In genomic region chr6:100281471-100281878, GRCh38 we compare ENCODE assay signal across 12 cellular contexts.
A peak's percentile ranks its signal among the peaks of the same experiment; 100 is the strongest.
DNase-seq lines count a peak whose midpoint lies in the region; ATAC-seq and TF ChIP-seq lines count a peak whose summit lies in the region.
"Had no signal": no experiment of that assay in that cellular context is flagged by ENCODE, and none has a peak within 500 bp of the region (broad histone marks: within the 10 kb centered on the region; RNA-seq: fewer than 3 reads in every experiment).

No MANE protein-coding gene starts in this region.

- H3K79me2 ChIP-seq in ACC112 (ENCODE audit: control insufficient read depth, insufficient read depth, low read length, unreplicated experiment), result no peaks in the 10 kb centered on the region

- H3K4me1 Mint-ChIP-seq in CD8-positive, alpha-beta memory T cell, result peaks cover 0 to 6% (median 0%) of the 10 kb centered on the region in 3 donors

- peak; percentile 69 for DNase-seq in NCI-H1436 (lab: John Stamatoyannopoulos, UW)
- DNase-seq in choroid plexus epithelial cell (ENCODE audit: low read depth), result peak; percentile 23
- peak; percentile 20 for DNase-seq in mesenchymal stem cell
- DNase-seq in mucosa of descending colon, result no peak
- no peak for DNase-seq in CD8-positive, alpha-beta memory T cell
- DNase-seq: activated effector memory CD4-positive, alpha-beta T cell treated with Interleukin-2 at 50 U/mL for 16 hours; NCI-H226; T-helper 9 cell had no signal

- no peaks in the 10 kb centered on the region for H3K27me3 ChIP-seq in ACC112 (ENCODE audit: insufficient read depth, low read length)
- H3K27me3 ChIP-seq in mesenchymal stem cell (ENCODE audit: control insufficient read depth in 1 of 2, insufficient read depth in 1 of 2, low read length in 2 of 2), result no peaks in the 10 kb centered on the region
- H3K27me3 ChIP-seq in CD8-positive, alpha-beta memory T cell (ENCODE audit: insufficient read depth, low read length, poor library complexity, severe bottlenecking), result no peaks in the 10 kb centered on the region
- H3K27me3 ChIP-seq: BLaER1 had no signal

- peak overlapping the region; percentile 67 for H4K8ac ChIP-seq in mesenchymal stem cell (ENCODE audit: low read length)

- H2BK12ac ChIP-seq in mesenchymal stem cell (ENCODE audit: low read length in 2 of 2), result peak overlapping the region in 1 of 2 experiments; percentile 31

- no peak overlapping the region for H4K91ac ChIP-seq in mesenchymal stem cell (ENCODE audit: low read length)

- peak overlapping the region in 1 of 7 donors; percentile 30 for H3K4me3 Mint-ChIP-seq in CD8-positive, alpha-beta memory T cell

- peak overlapping the region; percentile 72 for H2AFZ ChIP-seq in ACC112 (ENCODE audit: low read length, unreplicated experiment)
- H2AFZ ChIP-seq in mesenchymal stem cell (ENCODE audit: low read depth, low read length), result peak overlapping the region; percentile 69

- H3K27ac Mint-ChIP-seq in CD8-positive, alpha-beta memory T cell, result no peak overlapping the region

- H3K79me1 ChIP-seq in mesenchymal stem cell (replicated peaks; ENCODE audit: low read length, poor library complexity, severe bottlenecking), result no peaks in the 10 kb centered on the region

- H3K14ac ChIP-seq in mesenchymal stem cell (ENCODE audit: low read length in 2 of 2), result peak overlapping the region in 1 of 2 experiments; percentile 36

- H3K18ac ChIP-seq in mesenchymal stem cell (ENCODE audit: low read depth in 1 of 2, low read length in 2 of 2), result peak overlapping the region in 1 of 2 experiments; percentile 77

- H3K9me3 ChIP-seq in mesenchymal stem cell (ENCODE audit: control insufficient read depth, low read length), result no peaks in the 10 kb centered on the region
- H3K9me3 ChIP-seq in mucosa of descending colon, result no peaks in the 10 kb centered on the region
- H3K9me3 ChIP-seq in CD8-positive, alpha-beta memory T cell (ENCODE audit: low read length), result no peaks in the 10 kb centered on the region
- H3K9me3 ChIP-seq: BLaER1 had no signal

- POLR2A ChIA-PET in CD8-positive, alpha-beta memory T cell (lab: Charles Lee), result no interaction called here

- H3K27me3 Mint-ChIP-seq in CD8-positive, alpha-beta memory T cell, result peaks cover 3% of the 10 kb centered on the region in 2 donors

- no peak for TF ChIP-seq CTCF in choroid plexus epithelial cell (conservative IDR thresholded peaks at IDR 0.05; ENCODE audit: low read depth, low read length)
- TF ChIP-seq CTCF in mucosa of descending colon (IDR thresholded peaks at IDR 0.05), result no peak

- WGBS in mesenchymal stem cell, result 18% methylated on average over 16 of the region's 17 CpGs

- H2BK5ac ChIP-seq in mesenchymal stem cell (ENCODE audit: low read depth, low read length, poor library complexity, severe bottlenecking), result no peak overlapping the region

- ATAC-seq in mucosa of descending colon (no peak), GM19324 (IDR thresholded peaks at IDR 0.05; ENCODE audit: low FRiP score, unreplicated experiment) (no peak), HG02852 (IDR thresholded peaks at IDR 0.05; ENCODE audit: unreplicated experiment) (no peak)

- H3K4me1 ChIP-seq in ACC112 (ENCODE audit: control insufficient read depth, insufficient read depth, low read length, unreplicated experiment) (peaks cover 20% of the 10 kb centered on the region), mesenchymal stem cell (ENCODE audit: control insufficient read depth, insufficient read depth, low read depth, low read length) (peaks cover 6% of the 10 kb centered on the region), mucosa of descending colon (ENCODE audit: low read depth) (no peaks in the 10 kb centered on the region)
- no peaks in the 10 kb centered on the region for H3K4me1 ChIP-seq in CD8-positive, alpha-beta memory T cell (ENCODE audit: insufficient read depth, low read length)
- H3K4me1 ChIP-seq: BLaER1 had no signal

- H2BK120ac ChIP-seq in mesenchymal stem cell (ENCODE audit: low read depth, low read length), result no peak overlapping the region

- no peak overlapping the region for H3K4ac ChIP-seq in mesenchymal stem cell (ENCODE audit: low read depth in 1 of 2, low read length in 2 of 2)

- H2BK15ac ChIP-seq in mesenchymal stem cell (ENCODE audit: low read depth, poor library complexity, severe bottlenecking), result no peak overlapping the region

- no peak overlapping the region for H3K4me3 ChIP-seq in ACC112 (ENCODE audit: low read depth, low read length)
- peak overlapping the region; percentile 54 for H3K4me3 ChIP-seq in choroid plexus epithelial cell (ENCODE audit: low read depth, low read length)
- peak overlapping the region; percentile 36 to 63 for H3K4me3 ChIP-seq in mesenchymal stem cell (ENCODE audit: insufficient read depth in 1 of 2, low read depth in 1 of 2, low read length in 2 of 2)
- no peak overlapping the region for H3K4me3 ChIP-seq in mucosa of descending colon
- H3K4me3 ChIP-seq in CD8-positive, alpha-beta memory T cell (ENCODE audit: low read length), result no peak overlapping the region
- H3K4me3 ChIP-seq: BLaER1 had no signal

- H2AK5ac ChIP-seq in mesenchymal stem cell (ENCODE audit: low read length, severe bottlenecking), result no peak overlapping the region

- CTCF ChIA-PET in CD8-positive, alpha-beta memory T cell (lab: Charles Lee), result no interaction called here

- H3K9me3 Mint-ChIP-seq in CD8-positive, alpha-beta memory T cell, result peaks cover 0 to 2% (median 0%) of the 10 kb centered on the region in 5 donors

- no peaks in the 10 kb centered on the region for H3K36me3 ChIP-seq in ACC112 (ENCODE audit: insufficient read depth, low read length)
- H3K36me3 ChIP-seq in mesenchymal stem cell (ENCODE audit: control insufficient read depth in 1 of 2, insufficient read depth in 2 of 2, low read depth in 1 of 2, low read length in 2 of 2), result no peaks in the 10 kb centered on the region
- H3K36me3 ChIP-seq in mucosa of descending colon (ENCODE audit: low read depth), result no peaks in the 10 kb centered on the region
- no peaks in the 10 kb centered on the region for H3K36me3 ChIP-seq in CD8-positive, alpha-beta memory T cell (ENCODE audit: insufficient read depth, low read length)
- H3K36me3 ChIP-seq: BLaER1 had no signal

- H3K36me3 Mint-ChIP-seq in CD8-positive, alpha-beta memory T cell, result no peaks in the 10 kb centered on the region

- H3K23ac ChIP-seq in mesenchymal stem cell (ENCODE audit: low read length in 2 of 2), result peak overlapping the region in 1 of 2 experiments; percentile 87

- intact Hi-C loops in mucosa of descending colon (cut with DNase I, micrococcal nuclease), result no loop called here

- H3K4me2 ChIP-seq in mesenchymal stem cell (ENCODE audit: low read length, poor library complexity, severe bottlenecking), result peak overlapping the region; percentile 68
- H3K4me2 ChIP-seq: BLaER1 had no signal

- H3K27ac ChIP-seq in ACC112 (ENCODE audit: low read depth, low read length), result no peak overlapping the region
- H3K27ac ChIP-seq in mesenchymal stem cell (ENCODE audit: low read length, poor library complexity, severe bottlenecking), result no peak overlapping the region
- no peak overlapping the region for H3K27ac ChIP-seq in CD8-positive, alpha-beta memory T cell (ENCODE audit: low read depth, low read length)
- H3K27ac ChIP-seq: BLaER1 had no signal

- H3K9ac ChIP-seq in mesenchymal stem cell (ENCODE audit: low read length), result peak overlapping the region; percentile 31
- H3K9ac ChIP-seq: BLaER1 had no signal

Comparison
In these comparisons a context has a peak if more than half of its experiments do, and no peak if none do; other contexts are left out.
1. H3K4me3 ChIP-seq: peak in choroid plexus epithelial cell (single experiment) and mesenchymal stem cell (2 of 2); none in ACC112 (single experiment), mucosa of descending colon (single experiment) and CD8-positive, alpha-beta memory T cell (single experiment).
2. DNase-seq: peak in NCI-H1436 (single experiment), choroid plexus epithelial cell (single experiment) and mesenchymal stem cell (single experiment); none in mucosa of descending colon (0 of 3) and CD8-positive, alpha-beta memory T cell (0 of 5).